In the genomic region with DNA sequence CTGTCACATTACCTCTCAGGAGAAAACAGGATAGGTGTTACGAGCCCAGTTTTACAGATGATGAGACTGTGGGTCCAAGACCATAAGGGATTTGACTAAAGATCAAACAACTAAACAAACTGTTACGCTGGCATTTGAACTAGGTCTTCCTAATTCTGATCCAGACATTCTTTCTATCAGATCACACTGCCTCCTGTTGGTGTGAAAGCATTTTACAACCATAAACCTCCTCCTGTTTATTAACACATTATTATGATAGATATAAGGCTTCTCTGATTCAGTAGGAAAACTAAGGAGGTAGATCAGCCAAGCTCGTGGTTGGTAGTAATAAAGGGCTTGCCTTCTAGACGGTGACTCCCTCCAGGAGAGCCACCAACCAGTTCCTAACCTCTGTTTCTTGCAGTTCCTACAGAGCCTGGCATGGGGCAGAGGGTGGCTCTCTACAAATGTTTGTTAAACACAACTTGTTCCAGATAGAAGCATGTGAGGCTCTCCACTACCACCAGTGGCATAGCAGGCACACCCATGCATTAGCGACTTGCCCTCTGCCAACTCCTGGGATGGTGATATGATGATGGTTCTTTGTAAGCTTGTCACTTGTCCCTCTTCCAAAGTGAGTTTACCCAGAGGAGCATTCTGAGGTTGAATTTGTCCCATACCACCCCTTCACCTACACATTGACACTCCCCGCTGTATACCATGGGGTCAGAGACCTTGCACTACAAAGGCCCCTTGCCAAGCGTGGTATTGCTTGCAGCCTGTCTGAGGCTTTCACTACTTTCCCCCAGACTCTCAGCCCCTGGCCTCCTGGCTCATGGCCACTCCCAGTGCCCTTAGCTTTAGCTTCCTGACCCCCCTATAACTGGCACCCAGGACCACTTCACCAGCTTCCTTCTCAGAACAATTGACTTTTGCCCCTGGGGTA, we compare ENCODE assay signal across 10 cellular contexts.
DNase-seq lines count a peak whose midpoint lies in the region; ATAC-seq and TF ChIP-seq lines count a peak whose summit lies in the region.
"Had no signal": no experiment of that assay in that cellular context is flagged by ENCODE, and none has a peak within 500 bp of the region (broad histone marks: within the 10 kb centered on the region; RNA-seq: fewer than 3 reads in every experiment).

No MANE protein-coding gene starts in this region.

- H3K14ac ChIP-seq in mesenchymal stem cell (ENCODE audit: low read length in 2 of 2): no peak overlapping the region

- H2AK5ac ChIP-seq in mesenchymal stem cell (ENCODE audit: low read length, severe bottlenecking): no peak overlapping the region

- H3K23ac ChIP-seq in mesenchymal stem cell (ENCODE audit: low read length in 2 of 2): no peak overlapping the region

- no peak overlapping the region for H4K91ac ChIP-seq in mesenchymal stem cell (ENCODE audit: low read length)

- dilution Hi-C loops in mammary epithelial cell (cut with HindIII; ENCODE audit: low sequenced_read_pairs): no loop called here

- BruUV-seq in mammary epithelial cell (replicated peaks; lab: Mats Ljungman, UMichigan): no TSS peak

- intact Hi-C loops in mammary epithelial cell (cut with micrococcal nuclease): no loop called here

- H3K4me3 ChIP-seq in mammary epithelial cell (replicated peaks in 1 of 3; ENCODE audit: insufficient read depth in 1 of 3, low read depth in 2 of 3, low read length in 3 of 3) (no peak overlapping the region), mesenchymal stem cell (ENCODE audit: insufficient read depth in 1 of 2, low read depth in 1 of 2, low read length in 2 of 2) (no peak overlapping the region)

- peak overlapping the region; percentile 6 to 87 for H2BK12ac ChIP-seq in mesenchymal stem cell (ENCODE audit: low read length in 2 of 2)

- WGBS in mammary epithelial cell (ENCODE audit: low coverage, missing lambda C conversion rate): 98% methylated on average over 7 of the region's 7 CpGs
- 79% methylated on average over 5 of the region's 7 CpGs for WGBS in mesenchymal stem cell

- H2AFZ ChIP-seq in mammary epithelial cell (ENCODE audit: low read depth, low read length): no peak overlapping the region
- H2AFZ ChIP-seq in mesenchymal stem cell (ENCODE audit: low read depth, low read length): no peak overlapping the region

- no peak overlapping the region for H4K8ac ChIP-seq in mesenchymal stem cell (ENCODE audit: low read length)

- H3K36me3 ChIP-seq in mammary epithelial cell (ENCODE audit: insufficient read depth, low read length): no peaks in the 10 kb centered on the region
- no peaks in the 10 kb centered on the region for H3K36me3 ChIP-seq in mesenchymal stem cell (ENCODE audit: control insufficient read depth in 1 of 2, insufficient read depth in 2 of 2, low read depth in 1 of 2, low read length in 2 of 2)

- CTCF ChIA-PET in mammary epithelial cell (lab: Charles Lee; ENCODE audit: low non-redundant PET): interaction anchor here (1.0 kb wide), 1 partner anchor 417 kb away, joined by 3 read pairs; no protein-coding TSS in a partner anchor

- no peak overlapping the region for H2BK15ac ChIP-seq in mesenchymal stem cell (ENCODE audit: low read depth, poor library complexity, severe bottlenecking)

- no peak for ATAC-seq in HG02938 (IDR thresholded peaks at IDR 0.05; ENCODE audit: unreplicated experiment)
- ATAC-seq: esophagus mucosa had no signal

- H3K4me1 ChIP-seq in mammary epithelial cell (ENCODE audit: insufficient read depth, low read length) (no peaks in the 10 kb centered on the region), mesenchymal stem cell (ENCODE audit: control insufficient read depth, insufficient read depth, low read depth, low read length) (no peaks in the 10 kb centered on the region)

- in situ Hi-C loops in mammary epithelial cell (cut with MboI; ENCODE audit: low sequenced_read_pairs in 2 of 2): no loop called here

- no peaks in the 10 kb centered on the region for H4K20me1 ChIP-seq in mammary epithelial cell (ENCODE audit: insufficient read depth, low read length)

- H3K4me2 ChIP-seq in mammary epithelial cell (ENCODE audit: insufficient read depth, low read depth, low read length) (no peak overlapping the region), mesenchymal stem cell (ENCODE audit: low read length, poor library complexity, severe bottlenecking) (no peak overlapping the region)

- H3K79me1 ChIP-seq in mesenchymal stem cell (replicated peaks; ENCODE audit: low read length, poor library complexity, severe bottlenecking): no peaks in the 10 kb centered on the region

- peak overlapping the region in 1 of 2 experiments; percentile 53 for H3K4ac ChIP-seq in mesenchymal stem cell (ENCODE audit: low read depth in 1 of 2, low read length in 2 of 2)

- H3K27ac ChIP-seq in mammary epithelial cell (ENCODE audit: insufficient read depth, low read depth, low read length): no peak overlapping the region
- H3K27ac ChIP-seq in mesenchymal stem cell (ENCODE audit: low read length, poor library complexity, severe bottlenecking): no peak overlapping the region

- no peaks in the 10 kb centered on the region for H3K79me2 ChIP-seq in mammary epithelial cell (ENCODE audit: insufficient read depth, low read length)

- H2BK120ac ChIP-seq in mesenchymal stem cell (ENCODE audit: low read depth, low read length): no peak overlapping the region

- no peak overlapping the region for H2BK5ac ChIP-seq in mesenchymal stem cell (ENCODE audit: low read depth, low read length, poor library complexity, severe bottlenecking)

- H3K9ac ChIP-seq in mammary epithelial cell (ENCODE audit: insufficient read depth, low read length): no peak overlapping the region
- no peak overlapping the region for H3K9ac ChIP-seq in mesenchymal stem cell (ENCODE audit: low read length)

- DNase-seq in D341Med (ENCODE audit: low spot score): peak; percentile 33
- peak; percentile 51 to 60 for DNase-seq in Kasumi-1 (lab: John Stamatoyannopoulos, UW)
- peak; percentile 23 for DNase-seq in mammary epithelial cell
- no peak for DNase-seq in mesenchymal stem cell
- DNase-seq in activated CD4-positive, alpha-beta T cell treated with anti-CD3 and anti-CD28 coated beads, Interleukin-2, amount 50 U/mL, for 1 hour: no peak
- DNase-seq in superior temporal gyrus (ENCODE audit: extremely low spot score): no peak
- no peak for DNase-seq in activated CD4-positive, alpha-beta T cell treated with anti-CD3 and anti-CD28 coated beads, Interleukin-2, amount 50 U/mL, for 4 hours
- DNase-seq: activated CD8-positive, alpha-beta memory T cell treated with anti-CD3 and anti-CD28 coated beads, Interleukin-2, amount 50 U/mL, for 48 hours had no signal

- no peaks in the 10 kb centered on the region for H3K27me3 ChIP-seq in mammary epithelial cell (ENCODE audit: insufficient read depth, low read length)
- no peaks in the 10 kb centered on the region for H3K27me3 ChIP-seq in mesenchymal stem cell (ENCODE audit: control insufficient read depth in 1 of 2, insufficient read depth in 1 of 2, low read length in 2 of 2)

- TF ChIP-seq CTCF in mammary epithelial cell (conservative IDR thresholded peaks at IDR 0.05 in 1 of 2, IDR thresholded peaks at IDR 0.05 in 1 of 2; ENCODE audit: extremely low read depth in 1 of 2, insufficient read depth in 1 of 2, low read depth in 1 of 2, low read length in 2 of 2): peak; percentile 24 to 40

- peak overlapping the region in 1 of 2 experiments; percentile 74 for H3K18ac ChIP-seq in mesenchymal stem cell (ENCODE audit: low read depth in 1 of 2, low read length in 2 of 2)

- no peaks in the 10 kb centered on the region for H3K9me3 ChIP-seq in mammary epithelial cell (replicated peaks; ENCODE audit: insufficient read depth, low read length)
- H3K9me3 ChIP-seq in mesenchymal stem cell (ENCODE audit: control insufficient read depth, low read length): peaks cover 14% of the 10 kb centered on the region

Comparison
In these comparisons a context has a peak if more than half of its experiments do, and no peak if none do; other contexts are left out.
1. DNase-seq: peak in D341Med (single experiment), Kasumi-1 (2 of 2) and mammary epithelial cell (single experiment); none in mesenchymal stem cell (single experiment), activated CD4-positive, alpha-beta T cell treated with anti-CD3 and anti-CD28 coated beads, Interleukin-2, amount 50 U/mL, for 1 hour (single experiment), superior temporal gyrus (single experiment) and activated CD4-positive, alpha-beta T cell treated with anti-CD3 and anti-CD28 coated beads, Interleukin-2, amount 50 U/mL, for 4 hours (0 of 2).